Comparison of ENCODE assay signal across 10 cellular contexts in the genomic region with DNA sequence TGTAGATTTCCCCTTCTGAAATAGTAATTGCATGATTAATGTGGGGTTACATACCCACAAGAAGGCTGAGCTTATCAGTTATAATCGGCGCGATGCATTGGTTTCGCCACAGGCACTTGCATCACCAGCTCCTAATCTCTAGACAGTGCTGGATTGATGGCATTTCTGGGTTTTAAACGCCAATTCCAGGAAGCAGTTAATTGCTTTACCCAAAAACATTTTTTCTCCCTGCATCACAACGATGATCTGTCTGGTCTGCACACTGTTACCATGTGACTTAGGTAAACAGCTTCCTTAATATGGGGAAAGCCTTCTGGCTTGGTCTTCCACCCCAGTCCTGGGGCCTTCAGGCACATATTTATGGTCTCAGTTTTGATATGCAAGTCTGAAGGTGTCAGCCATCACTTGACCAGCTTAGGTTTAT.
A peak's percentile ranks its signal among the peaks of the same experiment; 100 is the strongest.
DNase-seq lines count a peak whose midpoint lies in the region; ATAC-seq, FAIRE-seq and TF ChIP-seq lines count a peak whose summit lies in the region.
"Had no signal": no experiment of that assay in that cellular context is flagged by ENCODE, and none has a peak within 500 bp of the region (broad histone marks: within the 10 kb centered on the region; RNA-seq: fewer than 3 reads in every experiment).

No MANE protein-coding gene starts in this region.

- dilution Hi-C loops in keratinocyte (cut with MboI; ENCODE audit: extremely low pct_ligation_motif_present, low sequenced_read_pairs), result no loop called here

- no peaks in the 10 kb centered on the region for H3K79me2 ChIP-seq in DND-41 (ENCODE audit: insufficient read depth, low read length)
- no peaks in the 10 kb centered on the region for H3K79me2 ChIP-seq in keratinocyte (ENCODE audit: control insufficient read depth, insufficient read depth, low read length)

- H2AFZ ChIP-seq in DND-41 (ENCODE audit: low read depth, low read length) (no peak overlapping the region), keratinocyte (ENCODE audit: control insufficient read depth, low read length) (no peak overlapping the region)

- H3K27ac Mint-ChIP-seq in activated T-helper 2 cell treated with anti-CD3 and anti-CD28 coated beads, Interferon-gamma antibody, Interleukin-2, Interleukin-4, amounts not matched to agents 10 μg/mL and 5 μg/mL and 100 μg/mL, durations not matched to agents 14 hours and 24 hours and 36 hours, result peak overlapping the region; percentile 64
- no peak overlapping the region for H3K27ac Mint-ChIP-seq in type B pancreatic cell
- no peak overlapping the region for H3K27ac Mint-ChIP-seq in stimulated activated naive B cell treated with anti-CD40 and anti-IgM and Interleukin-4, amounts not matched to agents 10 μg/mL and 1 μg/mL and 100 μg/mL, for 72 hours

- H3K9me3 Mint-ChIP-seq in activated T-helper 2 cell treated with anti-CD3 and anti-CD28 coated beads, Interferon-gamma antibody, Interleukin-2, Interleukin-4, amounts not matched to agents 10 μg/mL and 5 μg/mL and 100 μg/mL, durations not matched to agents 14 hours and 24 hours and 36 hours, result no peaks in the 10 kb centered on the region
- no peaks in the 10 kb centered on the region for H3K9me3 Mint-ChIP-seq in type B pancreatic cell
- H3K9me3 Mint-ChIP-seq in stimulated activated naive B cell treated with anti-CD40 and anti-IgM and Interleukin-4, amounts not matched to agents 10 μg/mL and 1 μg/mL and 100 μg/mL, for 72 hours, result peaks cover 10 to 14% of the 10 kb centered on the region in 2 donors

- peak; percentile 23 for FAIRE-seq in keratinocyte (lab: Jason Lieb, UNC)
- FAIRE-seq: endometrium had no signal

- no peaks in the 10 kb centered on the region for H3K9me3 ChIP-seq in DND-41 (ENCODE audit: insufficient read depth, low read length, severe bottlenecking)
- no peaks in the 10 kb centered on the region for H3K9me3 ChIP-seq in keratinocyte (ENCODE audit: control insufficient read depth, low read depth, low read length)

- H3K4me3 Mint-ChIP-seq in activated T-helper 2 cell treated with anti-CD3 and anti-CD28 coated beads, Interferon-gamma antibody, Interleukin-2, Interleukin-4, amounts not matched to agents 10 μg/mL and 5 μg/mL and 100 μg/mL, durations not matched to agents 14 hours and 24 hours and 36 hours (ENCODE audit: low read depth), result no peak overlapping the region
- H3K4me3 Mint-ChIP-seq in type B pancreatic cell, result no peak overlapping the region
- H3K4me3 Mint-ChIP-seq in stimulated activated naive B cell treated with anti-CD40 and anti-IgM and Interleukin-4, amounts not matched to agents 10 μg/mL and 1 μg/mL and 100 μg/mL, for 72 hours, result no peak overlapping the region

- H3K4me1 Mint-ChIP-seq in activated T-helper 2 cell treated with anti-CD3 and anti-CD28 coated beads, Interferon-gamma antibody, Interleukin-2, Interleukin-4, amounts not matched to agents 10 μg/mL and 5 μg/mL and 100 μg/mL, durations not matched to agents 14 hours and 24 hours and 36 hours (ENCODE audit: low read depth), result peaks cover 60% of the 10 kb centered on the region
- peaks cover 44% of the 10 kb centered on the region for H3K4me1 Mint-ChIP-seq in type B pancreatic cell (ENCODE audit: unreplicated experiment)
- peaks cover 36 to 41% of the 10 kb centered on the region in 2 donors for H3K4me1 Mint-ChIP-seq in stimulated activated naive B cell treated with anti-CD40 and anti-IgM and Interleukin-4, amounts not matched to agents 10 μg/mL and 1 μg/mL and 100 μg/mL, for 72 hours

- intact Hi-C loops in activated T-helper 2 cell treated with anti-CD3 and anti-CD28 coated beads, Interferon-gamma antibody, Interleukin-2, Interleukin-4, amounts not matched to agents 10 μg/mL and 5 μg/mL and 100 μg/mL, durations not matched to agents 14 hours and 24 hours and 36 hours (cut with micrococcal nuclease), result loop anchor here (1.0 kb wide), 3 partner anchors 15 to 74 kb away; no protein-coding TSS in a partner anchor

- H3K9me1 ChIP-seq in keratinocyte (ENCODE audit: control insufficient read depth, extremely low read depth, insufficient read depth, low read length), result no peaks in the 10 kb centered on the region

- peaks cover 6% of the 10 kb centered on the region for H3K36me3 Mint-ChIP-seq in activated T-helper 2 cell treated with anti-CD3 and anti-CD28 coated beads, Interferon-gamma antibody, Interleukin-2, Interleukin-4, amounts not matched to agents 10 μg/mL and 5 μg/mL and 100 μg/mL, durations not matched to agents 14 hours and 24 hours and 36 hours (ENCODE audit: low read depth)
- H3K36me3 Mint-ChIP-seq in type B pancreatic cell, result peaks cover 5% of the 10 kb centered on the region
- H3K36me3 Mint-ChIP-seq in stimulated activated naive B cell treated with anti-CD40 and anti-IgM and Interleukin-4, amounts not matched to agents 10 μg/mL and 1 μg/mL and 100 μg/mL, for 72 hours, result peaks cover 4 to 13% of the 10 kb centered on the region in 2 donors

- H3K4me1 ChIP-seq in DND-41 (ENCODE audit: insufficient read depth, low read length) (no peaks in the 10 kb centered on the region), keratinocyte (ENCODE audit: control insufficient read depth, extremely low read depth, insufficient read depth, low read length) (peaks cover 18% of the 10 kb centered on the region)

- peaks cover 16% of the 10 kb centered on the region for H3K27me3 Mint-ChIP-seq in activated T-helper 2 cell treated with anti-CD3 and anti-CD28 coated beads, Interferon-gamma antibody, Interleukin-2, Interleukin-4, amounts not matched to agents 10 μg/mL and 5 μg/mL and 100 μg/mL, durations not matched to agents 14 hours and 24 hours and 36 hours (ENCODE audit: low read depth)
- peaks cover 17% of the 10 kb centered on the region for H3K27me3 Mint-ChIP-seq in type B pancreatic cell
- no peaks in the 10 kb centered on the region for H3K27me3 Mint-ChIP-seq in stimulated activated naive B cell treated with anti-CD40 and anti-IgM and Interleukin-4, amounts not matched to agents 10 μg/mL and 1 μg/mL and 100 μg/mL, for 72 hours

- H3K9ac ChIP-seq in DND-41 (ENCODE audit: low read depth, low read length), result no peak overlapping the region
- no peak overlapping the region for H3K9ac ChIP-seq in keratinocyte (ENCODE audit: control insufficient read depth, extremely low read depth, insufficient read depth, low read length)

- H3K27ac ChIP-seq in DND-41 (ENCODE audit: low read length) (no peak overlapping the region), keratinocyte (ENCODE audit: control insufficient read depth, insufficient read depth, low read length) (no peak overlapping the region)

- peaks cover 2% of the 10 kb centered on the region for H3K27me3 ChIP-seq in DND-41 (ENCODE audit: insufficient read depth, low read length, poor library complexity)
- H3K27me3 ChIP-seq in keratinocyte (ENCODE audit: control insufficient read depth, extremely low read depth, insufficient read depth, low read length), result no peaks in the 10 kb centered on the region

- ATAC-seq in DND-41 (ENCODE audit: insufficient read depth, low read depth) (peak; percentile 84), GM21423 (IDR thresholded peaks at IDR 0.05; ENCODE audit: unreplicated experiment) (no peak)
- ATAC-seq in stimulated activated naive B cell treated with anti-CD40 and anti-IgM and Interleukin-4, amounts not matched to agents 10 μg/mL and 1 μg/mL and 100 μg/mL, for 72 hours (replicated peaks), result no peak

- DNase-seq in DND-41 (peak; percentile 31), LHCN-M2 (ENCODE audit: low read depth) (peak; percentile 56), keratinocyte (ENCODE audit: low read depth, low spot score) (no peak), cerebellar nuclear complex (lab: John Stamatoyannopoulos, UW) (no peak), type B pancreatic cell (ENCODE audit: extremely low spot score, unreplicated experiment) (no peak)
- peak; percentile 42 for DNase-seq in activated T-helper 2 cell treated with anti-CD3 and anti-CD28 coated beads, Interferon-gamma antibody, Interleukin-2, Interleukin-4, amounts not matched to agents 10 μg/mL and 5 μg/mL and 100 μg/mL, durations not matched to agents 14 hours and 24 hours and 36 hours (ENCODE audit: low spot score)
- DNase-seq in stimulated activated naive B cell treated with anti-CD40 and anti-IgM and Interleukin-4, amounts not matched to agents 10 μg/mL and 1 μg/mL and 100 μg/mL, for 72 hours, result no peak
- DNase-seq: NCI-H1048 had no signal

- H3K4me2 ChIP-seq in DND-41 (ENCODE audit: insufficient read depth, low read length), result no peak overlapping the region
- H3K4me2 ChIP-seq in keratinocyte (ENCODE audit: control insufficient read depth, extremely low read depth, insufficient read depth, low read depth, low read length), result no peak overlapping the region

- H3K4me3 ChIP-seq in DND-41 (ENCODE audit: low read depth in 1 of 2, low read length in 2 of 2), result no peak overlapping the region
- H3K4me3 ChIP-seq in keratinocyte (ENCODE audit: control insufficient read depth in 2 of 3, extremely low read depth in 1 of 3, insufficient read depth in 2 of 3, low read depth in 1 of 3, low read length in 3 of 3), result no peak overlapping the region

- no peaks in the 10 kb centered on the region for H4K20me1 ChIP-seq in DND-41 (ENCODE audit: insufficient read depth, low read length)
- no peaks in the 10 kb centered on the region for H4K20me1 ChIP-seq in keratinocyte (ENCODE audit: control insufficient read depth, extremely low read depth, insufficient read depth, low read length)

- H3K36me3 ChIP-seq in DND-41 (ENCODE audit: insufficient read depth, low read length) (no peaks in the 10 kb centered on the region), keratinocyte (ENCODE audit: control insufficient read depth in 2 of 2, extremely low read depth in 1 of 2, insufficient read depth in 2 of 2, low read length in 2 of 2) (no peaks in the 10 kb centered on the region)

- TF ChIP-seq CTCF in DND-41 (IDR thresholded peaks at IDR 0.05; ENCODE audit: borderline replicate concordance, extremely low read depth, low read length, poor library complexity, severe bottlenecking) (no peak), keratinocyte (optimal IDR thresholded peaks at IDR 0.05 in 1 of 3, IDR thresholded peaks at IDR 0.05 in 1 of 3, conservative IDR thresholded peaks at IDR 0.05 in 1 of 3; ENCODE audit: extremely low read depth in 1 of 3, insufficient read depth in 2 of 3, low read length in 3 of 3) (no peak), type B pancreatic cell (conservative IDR thresholded peaks at IDR 0.05) (no peak)

Comparison
In these comparisons a context has a peak if more than half of its experiments do, and no peak if none do; other contexts are left out.
1. DNase-seq: peak in DND-41 (single experiment), LHCN-M2 (single experiment) and activated T-helper 2 cell treated with anti-CD3 and anti-CD28 coated beads, Interferon-gamma antibody, Interleukin-2, Interleukin-4, amounts not matched to agents 10 μg/mL and 5 μg/mL and 100 μg/mL, durations not matched to agents 14 hours and 24 hours and 36 hours (single experiment); none in keratinocyte (single experiment), cerebellar nuclear complex (0 of 2), type B pancreatic cell (single experiment) and stimulated activated naive B cell treated with anti-CD40 and anti-IgM and Interleukin-4, amounts not matched to agents 10 μg/mL and 1 μg/mL and 100 μg/mL, for 72 hours (single experiment).